In the genomic region with DNA sequence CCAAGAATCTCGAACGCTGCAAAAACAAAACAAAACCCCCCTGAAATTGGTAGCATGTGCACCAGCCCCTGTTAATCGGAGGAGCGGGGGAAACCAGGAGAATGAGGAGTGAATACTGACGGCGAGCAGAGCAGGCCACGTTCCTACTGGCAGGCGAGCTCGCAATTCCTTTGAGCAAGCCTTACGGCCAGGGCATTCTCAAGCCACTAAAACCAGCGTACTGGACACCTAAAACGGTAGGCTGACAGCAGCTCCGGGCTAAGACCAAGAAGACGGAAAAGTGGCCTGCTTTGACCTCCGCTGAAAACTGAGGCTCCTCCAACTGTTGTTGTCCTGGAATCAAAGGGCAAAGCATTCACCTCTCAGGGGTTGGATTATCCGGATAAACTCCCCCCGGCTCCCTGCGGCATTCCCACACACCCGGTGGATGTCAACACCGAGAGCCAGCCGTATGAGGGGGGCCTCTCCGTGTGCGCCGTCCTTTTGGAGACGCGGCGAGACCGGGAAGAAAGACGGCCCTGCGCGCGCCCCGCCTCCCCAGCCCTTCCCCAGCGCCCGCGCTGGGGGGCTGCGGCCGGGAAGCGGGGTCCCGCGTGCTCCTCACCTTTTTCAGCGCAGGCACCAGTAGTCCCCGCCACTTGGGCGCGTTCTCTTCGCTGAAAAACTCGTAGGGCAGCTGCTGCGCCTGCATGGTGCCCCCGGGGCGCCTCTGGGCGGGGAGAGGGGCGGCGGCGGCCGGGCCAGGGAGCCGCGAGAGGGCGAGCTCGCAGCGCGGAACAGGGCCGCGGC, we compare ENCODE assay signal across 8 cellular contexts. TPM values are rescaled to one million over a fixed set of nuclear protein-coding genes. Genes with fewer than 3 reads are reported as not detected.
A peak's percentile ranks its signal among the peaks of the same experiment; 100 is the strongest.
DNase-seq lines count a peak whose midpoint lies in the region; ATAC-seq and TF ChIP-seq lines count a peak whose summit lies in the region.

No MANE protein-coding gene starts in this region.

- peak overlapping the region; percentile 99 for H3K4me2 ChIP-seq in PC-9

- intact Hi-C loops in PC-9 (cut with micrococcal nuclease; ENCODE audit: unreplicated experiment) (loop anchor here (1.0 kb wide), 2 partner anchors 108 to 173 kb away; no protein-coding TSS in a partner anchor), thyroid gland (cut with DNase I) (loop anchor here (10.0 kb wide), 1 partner anchor 45 kb away; no protein-coding TSS in a partner anchor)

- ATAC-seq in CD4-positive, CD25-positive, alpha-beta regulatory T cell (ENCODE audit: low read depth in 2 of 2), result peak; percentile 42 to 46
- ATAC-seq in HG03378 (IDR thresholded peaks at IDR 0.05; ENCODE audit: unreplicated experiment), result peak; percentile 23

- WGBS in thyroid gland, 2 donors, result 0% methylated on average over 25 of the region's 63 CpGs

- no peaks in the 10 kb centered on the region for H3K27me3 ChIP-seq in CD4-positive, CD25-positive, alpha-beta regulatory T cell (ENCODE audit: control insufficient read depth, insufficient read depth, low read length)
- H3K27me3 ChIP-seq in PC-9 (ENCODE audit: insufficient read depth, low read depth), result no peaks in the 10 kb centered on the region
- H3K27me3 ChIP-seq in thyroid gland, result no peaks in the 10 kb centered on the region

- peaks cover 51% of the 10 kb centered on the region for H3K4me1 ChIP-seq in CD4-positive, CD25-positive, alpha-beta regulatory T cell (ENCODE audit: control insufficient read depth, insufficient read depth, low read length, poor library complexity, severe bottlenecking)
- peaks cover 37% of the 10 kb centered on the region for H3K4me1 ChIP-seq in PC-9 (replicated peaks; ENCODE audit: insufficient read depth)
- H3K4me1 ChIP-seq in thyroid gland, result peaks cover 32 to 43% of the 10 kb centered on the region in 2 donors

- H3K27ac ChIP-seq in CD4-positive, CD25-positive, alpha-beta regulatory T cell (ENCODE audit: insufficient read depth, low read length, poor library complexity, severe bottlenecking), result peak overlapping the region; percentile 87
- H3K27ac ChIP-seq in PC-9, result peak overlapping the region; percentile 37
- peak overlapping the region; percentile 71 to 98 (median 78) for H3K27ac ChIP-seq in thyroid gland

- peak overlapping the region; percentile 94 for H3K4me3 ChIP-seq in CD4-positive, CD25-positive, alpha-beta regulatory T cell (ENCODE audit: low read depth, low read length)
- H3K4me3 ChIP-seq in PC-9 (peak overlapping the region; percentile 81), foreskin fibroblast (ENCODE audit: low read depth in 1 of 2, low read length in 2 of 2) (peak overlapping the region; percentile 84 to 95), thyroid gland (replicated peaks in 1 of 3) (peak overlapping the region; percentile 34 to 71 (median 53))

- H4K20me1 ChIP-seq in PC-9 (ENCODE audit: insufficient read depth), result peaks cover 27% of the 10 kb centered on the region; the same call in 1 of the 2 replicates

- peaks cover 46 to 77% (median 63%) of the 10 kb centered on the region in 4 donors for H3K4me1 Mint-ChIP-seq in CD4-positive, CD25-positive, alpha-beta regulatory T cell
- peaks cover 59% of the 10 kb centered on the region for H3K4me1 Mint-ChIP-seq in neural crest cell

- no peaks in the 10 kb centered on the region for H3K9me3 ChIP-seq in CD4-positive, CD25-positive, alpha-beta regulatory T cell (ENCODE audit: control insufficient read depth in 2 of 2, low read length in 2 of 2)
- H3K9me3 ChIP-seq in PC-9 (ENCODE audit: insufficient read depth, low read depth) (no peaks in the 10 kb centered on the region), thyroid gland (no peaks in the 10 kb centered on the region)

- H3K4me3 Mint-ChIP-seq in CD4-positive, CD25-positive, alpha-beta regulatory T cell, result peak overlapping the region; percentile 94 to 99 (median 96)
- peak overlapping the region; percentile 91 for H3K4me3 Mint-ChIP-seq in neural crest cell

- H2AFZ ChIP-seq in PC-9, result peak overlapping the region; percentile 82

- peaks cover 3% of the 10 kb centered on the region for H3K36me3 ChIP-seq in CD4-positive, CD25-positive, alpha-beta regulatory T cell (ENCODE audit: control insufficient read depth, insufficient read depth, low read length)
- H3K36me3 ChIP-seq in PC-9 (ENCODE audit: low read depth) (no peaks in the 10 kb centered on the region), thyroid gland (no peaks in the 10 kb centered on the region)

- POLR2A ChIA-PET in PC-9 (lab: Charles Lee; ENCODE audit: unreplicated experiment), result interaction anchor here (0.6 to 1.0 kb wide), 3 partner anchors 10 to 385 kb away, joined by 3 to 6 read pairs (median 3); a partner anchor contains a TSS

- CTCF ChIA-PET in PC-9 (lab: Charles Lee), result interaction anchor here (0.9 to 1.4 kb wide), 2 partner anchors 108 to 172 kb away, joined by 5 read pairs; no protein-coding TSS in a partner anchor

- peaks cover 16% of the 10 kb centered on the region for H3K36me3 Mint-ChIP-seq in CD4-positive, CD25-positive, alpha-beta regulatory T cell
- peaks cover 6% of the 10 kb centered on the region for H3K36me3 Mint-ChIP-seq in neural crest cell (ENCODE audit: low read depth)

- H3F3A ChIP-seq in PC-9 (ENCODE audit: insufficient read depth, low read depth), result peaks cover 27% of the 10 kb centered on the region

- DNase-seq in CD4-positive, CD25-positive, alpha-beta regulatory T cell, result peak; percentile 44 to 73 (median 55)
- peak; percentile 10 for DNase-seq in GM19240 (ENCODE audit: insufficient read length, low spot score)
- peak; percentile 61 to 71 for DNase-seq in PC-9
- peak; percentile 42 for DNase-seq in activated gamma-delta T cell (lab: John Stamatoyannopoulos, UW)
- peak; percentile 48 to 84 for DNase-seq in foreskin fibroblast
- DNase-seq in neural crest cell (ENCODE audit: low read depth, low spot score), result peak; percentile 48
- DNase-seq in thyroid gland, result peak; percentile 42 to 49

- H3K79me2 ChIP-seq in PC-9 (ENCODE audit: low read depth), result peaks cover 71% of the 10 kb centered on the region

- TF ChIP-seq CTCF in PC-9 (conservative IDR thresholded peaks at IDR 0.05) (0 out of 2 replicates have a peak, but pooled peaks have one; percentile 24), foreskin fibroblast (IDR thresholded peaks at IDR 0.05; ENCODE audit: low read depth, low read length) (no peak), neural crest cell (conservative IDR thresholded peaks at IDR 0.05) (no peak), thyroid gland (IDR thresholded peaks at IDR 0.05) (peak in 2 of 6 experiments; percentile 29 to 35)

- BruUV-seq in PC-9 (replicated peaks; lab: Mats Ljungman, UMichigan), result no TSS peak

- H3K9me3 Mint-ChIP-seq in CD4-positive, CD25-positive, alpha-beta regulatory T cell, result no peaks in the 10 kb centered on the region
- H3K9me3 Mint-ChIP-seq in neural crest cell, result no peaks in the 10 kb centered on the region

- H3K27me3 Mint-ChIP-seq in CD4-positive, CD25-positive, alpha-beta regulatory T cell, result no peaks in the 10 kb centered on the region
- no peaks in the 10 kb centered on the region for H3K27me3 Mint-ChIP-seq in neural crest cell (ENCODE audit: low read depth)

- no peaks in the 10 kb centered on the region for H3K9me2 ChIP-seq in PC-9 (ENCODE audit: insufficient read depth)

- peak in 1 of 2 donors; percentile 43 for TF ChIP-seq POLR2A in thyroid gland (IDR thresholded peaks at IDR 0.05)

- H3K27ac Mint-ChIP-seq in CD4-positive, CD25-positive, alpha-beta regulatory T cell, result peak overlapping the region; percentile 91 to 98 (median 94)
- H3K27ac Mint-ChIP-seq in neural crest cell (ENCODE audit: unreplicated experiment), result peak overlapping the region; percentile 17

RNA-seq across cellular contexts. Expression of a gene that starts 0.9 kb away (rescaled TPM):
- 50.4 TPM for total RNA-seq in CD4-positive, CD25-positive, alpha-beta regulatory T cell
- polyA plus RNA-seq in CD4-positive, CD25-positive, alpha-beta regulatory T cell, result 10 to 100 TPM in 3 of 4 donors, 1 to 10 TPM in 1; 5.5 to 15.2 (median 11.9) TPM
- 19.2 and 34.7 TPM in 2 replicates for total RNA-seq in PC-9 (2021)
- total RNA-seq in neural crest cell, result 35.5 and 40.6 TPM in 2 replicates
- total RNA-seq in thyroid gland, result 10 to 100 TPM; 55.9 to 80.8 (median 63.2) TPM

Comparison
In these comparisons a context has a peak if more than half of its experiments do, and no peak if none do; other contexts are left out.
1. Peak in every context shown above with its lines: DNase-seq, ATAC-seq, H3K4me3 ChIP-seq and H3K27ac ChIP-seq.
2. DNase-seq: peak in every context shown above with its lines; median percentile 66 in PC-9; 66 in foreskin fibroblast; 55 in CD4-positive, CD25-positive, alpha-beta regulatory T cell; 48 in neural crest cell; 46 in thyroid gland; 42 in activated gamma-delta T cell; 10 in GM19240.
3. H3K27ac ChIP-seq: peak in every context shown above with its lines; median percentile 87 in CD4-positive, CD25-positive, alpha-beta regulatory T cell; 78 in thyroid gland; 37 in PC-9.